In the genomic region with DNA sequence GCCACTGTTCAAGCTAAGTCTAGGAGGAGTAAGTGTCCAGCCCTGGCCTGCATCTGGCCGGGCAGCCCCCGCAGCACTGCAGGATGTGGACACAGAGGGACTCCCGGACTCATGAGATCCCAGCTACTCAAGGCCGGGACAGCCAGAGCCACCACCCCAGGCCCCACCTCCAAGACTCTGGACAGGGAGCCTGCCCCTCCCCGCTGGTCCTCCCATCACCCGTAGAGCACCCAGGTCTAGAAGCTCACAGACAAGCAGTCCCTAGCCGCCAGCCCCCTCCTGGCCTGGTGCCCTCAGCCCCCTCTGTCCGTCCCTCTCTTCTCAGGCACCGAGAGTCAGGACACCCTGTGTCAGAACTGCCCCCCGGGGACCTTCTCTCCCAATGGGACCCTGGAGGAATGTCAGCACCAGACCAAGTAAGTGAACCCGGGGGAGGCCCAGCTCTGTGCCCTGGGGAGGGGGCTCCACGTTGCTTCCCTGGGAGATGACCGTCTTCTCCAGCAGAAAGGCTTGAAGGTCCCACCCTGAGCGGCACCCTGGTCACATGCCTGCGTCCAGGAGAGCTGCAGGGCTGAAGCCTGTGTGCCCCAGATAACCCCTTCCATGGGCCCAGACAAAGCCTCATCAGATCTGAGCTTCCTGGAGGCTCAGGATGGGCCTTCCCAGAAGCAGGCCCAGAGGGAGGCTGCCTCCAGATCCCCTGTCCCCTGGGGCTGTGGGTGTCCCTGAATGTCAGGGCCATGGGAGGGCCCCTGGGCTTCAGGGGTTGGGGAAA, we compare ENCODE assay signal across 21 cellular contexts. TPM values are rescaled to one million over a fixed set of nuclear protein-coding genes. Genes with fewer than 3 reads are reported as not detected.
"Had no signal": no experiment of that assay in that cellular context is flagged by ENCODE, and none has a peak within 500 bp of the region (broad histone marks: within the 10 kb centered on the region; RNA-seq: fewer than 3 reads in every experiment).

No MANE protein-coding gene starts in this region.

- H3K27ac ChIP-seq: esophagus squamous epithelium, prostate gland, right atrium auricular region, skin epidermis, thoracic aorta had no signal

- DNase-seq: activated CD4-positive, alpha-beta T cell treated with anti-CD3 and anti-CD28 coated beads, Interleukin-2, amount 10 ng/mL, durations not matched to agents 24 days and 14 days; activated naive CD4-positive, alpha-beta T cell; activated T-cell treated with anti-CD3 and anti-CD28 coated beads for 4 hours; cerebellar nuclear complex; cortex of kidney; effector CD4-positive, alpha-beta T cell; esophagus squamous epithelium; stimulated activated CD4-positive, alpha-beta T cell treated with anti-CD3 and anti-CD28 coated beads, Interleukin-2, amount 100 ng/mL, for 48 hours; T1000 had no signal

- ATAC-seq: activated T-helper 17 cell treated with anti-CD3 and anti-CD28 coated beads, Interleukin-2, amount 50 U/mL, for 72 hours had no signal

- H3K4me3 ChIP-seq: esophagus squamous epithelium, prostate gland, right atrium auricular region, skin epidermis, thoracic aorta, upper lobe of left lung had no signal

- H3K36me3 ChIP-seq: prostate gland, thoracic aorta had no signal

- H3K27me3 Mint-ChIP-seq: activated CD4-positive, alpha-beta T cell treated with anti-CD3 and anti-CD28 coated beads, Interleukin-2, amount 10 ng/mL, durations not matched to agents 24 days and 14 days; activated T-helper 17 cell treated with anti-CD3 and anti-CD28 coated beads, Interleukin-2, amount 50 U/mL, for 72 hours had no signal

- H3K9me3 Mint-ChIP-seq: activated CD4-positive, alpha-beta T cell treated with anti-CD3 and anti-CD28 coated beads, Interleukin-2, amount 10 ng/mL, durations not matched to agents 24 days and 14 days; activated T-helper 17 cell treated with anti-CD3 and anti-CD28 coated beads, Interleukin-2, amount 50 U/mL, for 72 hours had no signal

- H3K9me3 ChIP-seq: esophagus squamous epithelium, prostate gland, right atrium auricular region, thoracic aorta, upper lobe of left lung had no signal

- H3K27me3 ChIP-seq: esophagus squamous epithelium, right atrium auricular region, upper lobe of left lung had no signal

RNA-seq across cellular contexts. Expression of a gene that starts 30.4 kb away (rescaled TPM):
- total RNA-seq: activated CD4-positive, alpha-beta T cell treated with anti-CD3 and anti-CD28 coated beads, Interleukin-2, amount 10 ng/mL, durations not matched to agents 24 days and 14 days; activated T-helper 17 cell treated with anti-CD3 and anti-CD28 coated beads, Interleukin-2, amount 50 U/mL, for 72 hours; glomerular endothelial cell; lung microvascular endothelial cell; myocyte; osteocyte; right atrium auricular region; T-helper 1 cell treated with Interleukin-12 subunit alpha and Interleukin-12 subunit beta and Interleukin-4 antibody, amounts not matched to agents 30 ng/mL and 1 ng/mL, for 36 hours had no signal
- polyA plus RNA-seq: aorta had no signal
